ENCODE assay signal across 8 cellular contexts in the genomic region with DNA sequence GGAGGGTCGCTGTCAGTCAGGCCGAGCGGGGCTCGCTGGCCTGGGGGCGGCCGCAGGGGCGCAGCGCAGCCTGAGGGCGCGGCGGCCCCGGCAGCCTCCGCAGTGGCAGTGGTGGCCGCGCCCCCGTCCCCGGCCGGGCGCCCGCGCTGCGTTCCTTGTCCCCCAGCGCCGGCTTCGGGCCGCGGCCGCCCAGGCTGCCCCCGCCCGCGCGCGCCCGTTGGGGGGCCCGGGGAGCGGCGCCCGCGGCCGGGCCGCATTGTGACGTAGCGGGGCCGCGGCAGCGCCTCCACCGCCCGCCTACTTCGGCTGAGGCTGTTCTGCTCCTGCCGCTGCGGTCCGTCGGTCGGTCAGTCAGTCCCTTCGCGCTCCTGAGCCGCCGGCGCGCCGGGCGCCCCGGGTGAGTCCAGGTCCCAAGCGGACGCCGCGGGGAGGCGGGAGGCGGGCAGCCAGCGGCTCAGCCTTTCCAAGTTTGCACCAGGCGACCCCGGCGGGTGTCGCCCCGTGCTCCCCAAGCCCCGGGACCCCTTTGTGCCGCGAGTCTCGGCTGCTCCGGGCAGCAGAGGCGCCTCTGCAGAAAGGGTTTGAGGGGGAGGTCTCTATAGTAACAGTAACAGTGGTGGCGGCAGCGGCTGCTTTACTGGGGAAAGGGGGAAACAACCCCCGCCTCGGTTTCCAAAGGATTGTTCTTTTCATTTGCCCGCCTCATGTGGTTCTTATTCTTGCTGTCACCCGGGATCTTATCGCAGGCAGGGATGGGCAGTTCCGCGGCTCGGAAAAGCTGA. TPM values are rescaled to one million over a fixed set of nuclear protein-coding genes. Genes with fewer than 3 reads are reported as not detected.
DNase-seq lines count a peak whose midpoint lies in the region; ATAC-seq and TF ChIP-seq lines count a peak whose summit lies in the region.

A gene (plus strand): TSS at position 350 of the 782 bp plus-strand sequence. CDS start 78,898 bp downstream, outside the sequence.

- H3K4me3 ChIP-seq in GM23338 (peak within 1 kb of the TSS; percentile 75), NT2/D1 (ENCODE audit: insufficient read length, low read depth) (peak within 1 kb of the TSS; percentile 61), ectodermal cell (ENCODE audit: insufficient read depth, low read depth, low read length) (peak within 1 kb of the TSS; percentile 76), lower lobe of right lung (peak within 1 kb of the TSS; percentile 60), thoracic aorta (peak within 1 kb of the TSS; percentile 88)

- peaks cover 7% of the 10 kb centered on the region for H3K4me1 ChIP-seq in ES-I3 (ENCODE audit: insufficient read depth, low read length)
- H3K4me1 ChIP-seq in GM23338 (ENCODE audit: insufficient read depth) = peaks cover 20% of the 10 kb centered on the region
- H3K4me1 ChIP-seq in NT2/D1 (ENCODE audit: insufficient read depth, insufficient read length) = no peaks in the 10 kb centered on the region
- peaks cover 5% of the 10 kb centered on the region for H3K4me1 ChIP-seq in ectodermal cell (ENCODE audit: control insufficient read depth, insufficient read depth, low read length)
- H3K4me1 ChIP-seq in lower lobe of right lung = peaks cover 10% of the 10 kb centered on the region
- H3K4me1 ChIP-seq in thoracic aorta (ENCODE audit: control insufficient read depth in 1 of 2, low read depth in 2 of 2) = peaks cover 3 to 19% of the 10 kb centered on the region in 2 donors

- peak within 1 kb of the TSS; percentile 87 for H3K4me3 Mint-ChIP-seq in GM23338

- intact Hi-C loops in lower lobe of right lung (cut with DNase I) = no loop called here

- H3K4me1 Mint-ChIP-seq in GM23338 = peaks cover 27% of the 10 kb centered on the region

- WGBS in ectodermal cell, 2 experiments = 0% methylated on average over 91 of the region's 91 CpGs

- ATAC-seq in GM23338 (peak; percentile 83), lower lobe of right lung (peak; percentile 84 to 85), thoracic aorta (ENCODE audit: insufficient number of reproducible peaks, low FRiP score, low read depth) (peak; percentile 52), GM19324 (IDR thresholded peaks at IDR 0.05; ENCODE audit: low FRiP score, unreplicated experiment) (no peak)

- H4K20me1 ChIP-seq in GM23338 (replicated peaks; ENCODE audit: insufficient read depth) = no peaks in the 10 kb centered on the region

- no peak within 1 kb of the TSS for H3K27ac Mint-ChIP-seq in GM23338

- H3K9ac ChIP-seq in ES-I3 (ENCODE audit: low read depth, low read length) = peak within 1 kb of the TSS; percentile 88
- peak within 1 kb of the TSS; percentile 74 for H3K9ac ChIP-seq in NT2/D1 (ENCODE audit: insufficient read length, low read depth)

- H2AFZ ChIP-seq in GM23338 = peak within 1 kb of the TSS; percentile 98

- no peaks in the 10 kb centered on the region for H3K9me3 Mint-ChIP-seq in GM23338

- H3K79me2 ChIP-seq in GM23338 (replicated peaks; ENCODE audit: insufficient read depth) = no peaks in the 10 kb centered on the region

- H3K9me3 ChIP-seq in ES-I3 (ENCODE audit: control insufficient read depth, insufficient read depth, low read length) (no peaks in the 10 kb centered on the region), NT2/D1 (ENCODE audit: insufficient read depth, low read length) (no peaks in the 10 kb centered on the region), ectodermal cell (ENCODE audit: control insufficient read depth, low read length) (no peaks in the 10 kb centered on the region), lower lobe of right lung (no peaks in the 10 kb centered on the region), thoracic aorta (no peaks in the 10 kb centered on the region)

- H3F3A ChIP-seq in GM23338 (replicated peaks; ENCODE audit: low read depth) = 0 out of 2 replicates have a peak, but pooled peaks cover 7% of the 10 kb centered on the region

- H3K36me3 Mint-ChIP-seq in GM23338 (ENCODE audit: low read depth) = 0 out of 3 replicates have a peak, but pooled peaks cover 5% of the 10 kb centered on the region

- no peaks in the 10 kb centered on the region for H3K36me3 ChIP-seq in ES-I3 (ENCODE audit: insufficient read depth, low read length)
- H3K36me3 ChIP-seq in GM23338 (ENCODE audit: insufficient read depth) = no peaks in the 10 kb centered on the region
- no peaks in the 10 kb centered on the region for H3K36me3 ChIP-seq in NT2/D1 (ENCODE audit: insufficient read depth, insufficient read length, low read length)
- H3K36me3 ChIP-seq in ectodermal cell (ENCODE audit: control insufficient read depth, insufficient read depth, low read length) = no peaks in the 10 kb centered on the region
- no peaks in the 10 kb centered on the region for H3K36me3 ChIP-seq in lower lobe of right lung
- H3K36me3 ChIP-seq in thoracic aorta = no peaks in the 10 kb centered on the region

- no peak within 1 kb of the TSS for H3K27ac ChIP-seq in GM23338 (ENCODE audit: low read depth)
- H3K27ac ChIP-seq in ectodermal cell (ENCODE audit: insufficient read depth, low read depth, low read length, poor library complexity, severe bottlenecking) = peak within 1 kb of the TSS; percentile 9
- H3K27ac ChIP-seq in lower lobe of right lung = peak within 1 kb of the TSS; percentile 3
- peak within 1 kb of the TSS; percentile 82 to 91 for H3K27ac ChIP-seq in thoracic aorta

- peak; percentile 74 for DNase-seq in GM23338 (ENCODE audit: low spot score)
- no peak for DNase-seq in NT2/D1 (ENCODE audit: low read depth, low spot score)
- DNase-seq in lower lobe of right lung = peak; percentile 59
- DNase-seq in thoracic aorta (ENCODE audit: low spot score) = no peak
- no peak for DNase-seq in OCI-M2 (lab: John Stamatoyannopoulos, UW; ENCODE audit: unreplicated experiment)

- H3K27me3 ChIP-seq in GM23338 (ENCODE audit: insufficient read depth) (peaks cover 47% of the 10 kb centered on the region), NT2/D1 (ENCODE audit: insufficient read depth, insufficient read length) (peaks cover 24% of the 10 kb centered on the region), ectodermal cell (ENCODE audit: control insufficient read depth, insufficient read depth, low read length, poor library complexity, severe bottlenecking) (peaks cover 27% of the 10 kb centered on the region), lower lobe of right lung (ENCODE audit: low read depth) (peaks cover 26% of the 10 kb centered on the region), thoracic aorta (replicated peaks; ENCODE audit: insufficient read depth) (no peaks in the 10 kb centered on the region)

- H3K4me2 ChIP-seq in GM23338 = peak within 1 kb of the TSS; percentile 88

- no peaks in the 10 kb centered on the region for H3K9me2 ChIP-seq in GM23338 (ENCODE audit: insufficient read depth)

- peaks cover 30% of the 10 kb centered on the region for H3K27me3 Mint-ChIP-seq in GM23338 (ENCODE audit: insufficient read depth, low read depth, poor library complexity)

- no peak for TF ChIP-seq CTCF in GM23338 (conservative IDR thresholded peaks at IDR 0.05; ENCODE audit: low read depth in 2 of 2)
- no peak for TF ChIP-seq CTCF in lower lobe of right lung (IDR thresholded peaks at IDR 0.05)
- TF ChIP-seq CTCF in thoracic aorta (IDR thresholded peaks at IDR 0.05) = no peak

TF ChIP-seq in GM23338, 12 proteins besides CTCF, POLR2A, EP300 and RAD21 (continues in another document):
- TF ChIP-seq, protein P1, sequence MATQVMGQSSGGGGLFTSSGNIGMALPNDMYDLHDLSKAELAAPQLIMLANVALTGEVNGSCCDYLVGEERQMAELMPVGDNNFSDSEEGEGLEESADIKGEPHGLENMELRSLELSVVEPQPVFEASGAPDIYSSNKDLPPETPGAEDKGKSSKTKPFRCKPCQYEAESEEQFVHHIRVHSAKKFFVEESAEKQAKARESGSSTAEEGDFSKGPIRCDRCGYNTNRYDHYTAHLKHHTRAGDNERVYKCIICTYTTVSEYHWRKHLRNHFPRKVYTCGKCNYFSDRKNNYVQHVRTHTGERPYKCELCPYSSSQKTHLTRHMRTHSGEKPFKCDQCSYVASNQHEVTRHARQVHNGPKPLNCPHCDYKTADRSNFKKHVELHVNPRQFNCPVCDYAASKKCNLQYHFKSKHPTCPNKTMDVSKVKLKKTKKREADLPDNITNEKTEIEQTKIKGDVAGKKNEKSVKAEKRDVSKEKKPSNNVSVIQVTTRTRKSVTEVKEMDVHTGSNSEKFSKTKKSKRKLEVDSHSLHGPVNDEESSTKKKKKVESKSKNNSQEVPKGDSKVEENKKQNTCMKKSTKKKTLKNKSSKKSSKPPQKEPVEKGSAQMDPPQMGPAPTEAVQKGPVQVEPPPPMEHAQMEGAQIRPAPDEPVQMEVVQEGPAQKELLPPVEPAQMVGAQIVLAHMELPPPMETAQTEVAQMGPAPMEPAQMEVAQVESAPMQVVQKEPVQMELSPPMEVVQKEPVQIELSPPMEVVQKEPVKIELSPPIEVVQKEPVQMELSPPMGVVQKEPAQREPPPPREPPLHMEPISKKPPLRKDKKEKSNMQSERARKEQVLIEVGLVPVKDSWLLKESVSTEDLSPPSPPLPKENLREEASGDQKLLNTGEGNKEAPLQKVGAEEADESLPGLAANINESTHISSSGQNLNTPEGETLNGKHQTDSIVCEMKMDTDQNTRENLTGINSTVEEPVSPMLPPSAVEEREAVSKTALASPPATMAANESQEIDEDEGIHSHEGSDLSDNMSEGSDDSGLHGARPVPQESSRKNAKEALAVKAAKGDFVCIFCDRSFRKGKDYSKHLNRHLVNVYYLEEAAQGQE (IDR thresholded peaks at IDR 0.05; ENCODE audit: unreplicated experiment) = no peak
- TF ChIP-seq NANOG (IDR thresholded peaks at IDR 0.05; ENCODE audit: borderline replicate concordance) (no peak), CREB1 (CRISPR knock-in tag; IDR thresholded peaks at IDR 0.05; ENCODE audit: low read depth) (peak; percentile 68)

RNA-seq across cellular contexts. Expression of the gene that starts here (rescaled TPM):
- total RNA-seq in GM23338 (2014; rRNA removed; shearing (Covaris generic)) = 8.0 and 11.9 TPM in 2 replicates
- polyA plus RNA-seq in GM23338 (2016; fragmentation: Nextera tagmentation; extraction: Ambion mirVana) = 5.6 and 6.1 TPM in 2 replicates
- 15.3 TPM for polyA plus RNA-seq in ectodermal cell (2013, experiment 1 of 4)
- 12.8 TPM for polyA plus RNA-seq in ectodermal cell (2013, experiment 2 of 4)
- polyA plus RNA-seq in ectodermal cell (2013, experiment 3 of 4) = 16.0 TPM
- 15.6 TPM for polyA plus RNA-seq in ectodermal cell (2013, experiment 4 of 4)
- total RNA-seq in lower lobe of right lung (4.4 TPM), thoracic aorta (1 to 10 TPM; 4.5 to 8.5 TPM)

Comparison
In these comparisons a context has a peak if more than half of its experiments do, and no peak if none do; other contexts are left out.
1. DNase-seq: peak in GM23338 (single experiment) and lower lobe of right lung (single experiment); none in NT2/D1 (single experiment), thoracic aorta (single experiment) and OCI-M2 (single experiment).
2. Peak in every context shown above with its lines, with median percentiles within 50 percentile points of each other: H3K4me3 ChIP-seq.